17 cellular contexts compared by ENCODE assay signal in the genomic region with DNA sequence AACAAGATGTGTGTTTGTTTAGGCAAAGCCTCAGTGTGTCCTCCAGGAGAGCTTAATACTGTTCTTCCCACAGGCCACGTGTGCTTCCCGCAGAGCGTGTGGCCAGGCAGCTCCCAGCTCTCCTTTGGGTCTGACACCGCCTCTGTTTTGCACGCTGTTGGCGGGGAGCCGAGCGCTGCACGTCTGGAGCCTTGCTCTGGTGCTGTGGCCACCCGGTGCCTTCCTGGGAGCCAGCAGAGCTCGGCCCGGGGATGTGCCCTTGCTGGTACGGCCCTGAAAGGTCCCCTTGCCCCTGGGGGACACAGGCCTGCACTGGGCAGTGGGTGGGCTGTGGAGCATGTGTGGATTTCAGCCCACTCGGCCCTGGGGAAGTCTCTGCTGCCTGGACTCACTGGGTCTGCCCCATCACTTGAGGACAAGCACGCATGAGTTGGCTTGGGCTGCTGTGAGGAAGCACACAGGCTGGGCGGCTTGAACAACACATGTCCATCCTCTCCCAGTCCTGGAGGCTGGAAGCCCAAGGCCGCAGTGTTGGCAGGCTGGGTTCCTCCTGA.
A peak's percentile ranks its signal among the peaks of the same experiment; 100 is the strongest.
DNase-seq lines count a peak whose midpoint lies in the region; ATAC-seq and TF ChIP-seq lines count a peak whose summit lies in the region.
"Had no signal": no experiment of that assay in that cellular context is flagged by ENCODE, and none has a peak within 500 bp of the region (broad histone marks: within the 10 kb centered on the region; RNA-seq: fewer than 3 reads in every experiment).

No MANE protein-coding gene starts in this region.

- DNase-seq in breast epithelium (ENCODE audit: low spot score in 2 of 2) = peak; percentile 24 to 51
- no peak for DNase-seq in mammary epithelial cell
- peak; percentile 45 for DNase-seq in epidermal melanocyte (ENCODE audit: insufficient read length, low spot score)
- no peak for DNase-seq in mesenchymal stem cell
- peak; percentile 71 for DNase-seq in ureter (ENCODE audit: low spot score)
- DNase-seq in superior temporal gyrus (ENCODE audit: extremely low spot score) = no peak
- DNase-seq in naive thymus-derived CD8-positive, alpha-beta T cell = no peak
- no peak for DNase-seq in activated CD8-positive, alpha-beta memory T cell treated with anti-CD3 and anti-CD28 coated beads, Interleukin-2, amount 10 ng/mL, durations not matched to agents 7 days and 5 days
- DNase-seq: activated naive CD4-positive, alpha-beta T cell treated with Interleukin-2 at 50 U/mL for 16 hours; Caco-2; NCI-H2029; NCI-H524; WERI-Rb-1 had no signal

- no peak overlapping the region for H2BK120ac ChIP-seq in mesenchymal stem cell (ENCODE audit: low read depth, low read length)

- H3K36me3 ChIP-seq in breast epithelium = no peaks in the 10 kb centered on the region
- H3K36me3 ChIP-seq in mammary epithelial cell (ENCODE audit: insufficient read depth, low read length) = no peaks in the 10 kb centered on the region
- H3K36me3 ChIP-seq in mesenchymal stem cell (ENCODE audit: control insufficient read depth in 1 of 2, insufficient read depth in 2 of 2, low read depth in 1 of 2, low read length in 2 of 2) = no peaks in the 10 kb centered on the region
- H3K36me3 ChIP-seq: WERI-Rb-1 had no signal

- H3K4me3 ChIP-seq in breast epithelium (no peak overlapping the region), mammary epithelial cell (replicated peaks in 1 of 3; ENCODE audit: insufficient read depth in 1 of 3, low read depth in 2 of 3, low read length in 3 of 3) (no peak overlapping the region), mesenchymal stem cell (ENCODE audit: insufficient read depth in 1 of 2, low read depth in 1 of 2, low read length in 2 of 2) (peak overlapping the region in 1 of 2 experiments; percentile 39)
- H3K4me3 ChIP-seq: body of pancreas had no signal

- H3K23ac ChIP-seq in mesenchymal stem cell (ENCODE audit: low read length in 2 of 2) = no peak overlapping the region

- H4K91ac ChIP-seq in mesenchymal stem cell (ENCODE audit: low read length) = peak overlapping the region; percentile 29

- peaks cover 0 to 10% (median 0%) of the 10 kb centered on the region in 5 donors for H3K27me3 Mint-ChIP-seq in naive thymus-derived CD8-positive, alpha-beta T cell
- H3K27me3 Mint-ChIP-seq in activated CD8-positive, alpha-beta memory T cell treated with anti-CD3 and anti-CD28 coated beads, Interleukin-2, amount 10 ng/mL, durations not matched to agents 7 days and 5 days = peaks cover 17% of the 10 kb centered on the region

- WGBS in mammary epithelial cell (ENCODE audit: low coverage, missing lambda C conversion rate) = 74% methylated on average over 17 of the region's 17 CpGs
- WGBS in mesenchymal stem cell = 76% methylated on average over 17 of the region's 17 CpGs

- H3K27me3 ChIP-seq in breast epithelium (peaks cover 0 to 30% of the 10 kb centered on the region in 2 donors), mammary epithelial cell (ENCODE audit: insufficient read depth, low read length) (no peaks in the 10 kb centered on the region), mesenchymal stem cell (ENCODE audit: control insufficient read depth in 1 of 2, insufficient read depth in 1 of 2, low read length in 2 of 2) (peaks cover 0 to 65% of the 10 kb centered on the region in 2 experiments)
- H3K27me3 ChIP-seq: body of pancreas had no signal

- no peaks in the 10 kb centered on the region for H3K9me3 Mint-ChIP-seq in naive thymus-derived CD8-positive, alpha-beta T cell
- H3K9me3 Mint-ChIP-seq in activated CD8-positive, alpha-beta memory T cell treated with anti-CD3 and anti-CD28 coated beads, Interleukin-2, amount 10 ng/mL, durations not matched to agents 7 days and 5 days (ENCODE audit: low read depth) = no peaks in the 10 kb centered on the region
- H3K9me3 Mint-ChIP-seq: T-cell had no signal

- no peak overlapping the region for H3K27ac ChIP-seq in breast epithelium
- H3K27ac ChIP-seq in mammary epithelial cell (ENCODE audit: insufficient read depth, low read depth, low read length) = no peak overlapping the region
- no peak overlapping the region for H3K27ac ChIP-seq in mesenchymal stem cell (ENCODE audit: low read length, poor library complexity, severe bottlenecking)
- H3K27ac ChIP-seq: body of pancreas, WERI-Rb-1 had no signal

- no peak for TF ChIP-seq POLR2A in breast epithelium (IDR thresholded peaks at IDR 0.05)

- H3K9ac ChIP-seq in mammary epithelial cell (ENCODE audit: insufficient read depth, low read length) (no peak overlapping the region), mesenchymal stem cell (ENCODE audit: low read length) (no peak overlapping the region)

- no peaks in the 10 kb centered on the region for H3K36me3 Mint-ChIP-seq in naive thymus-derived CD8-positive, alpha-beta T cell
- H3K36me3 Mint-ChIP-seq in activated CD8-positive, alpha-beta memory T cell treated with anti-CD3 and anti-CD28 coated beads, Interleukin-2, amount 10 ng/mL, durations not matched to agents 7 days and 5 days = no peaks in the 10 kb centered on the region
- H3K36me3 Mint-ChIP-seq: T-cell had no signal

- dilution Hi-C loops in mammary epithelial cell (cut with HindIII; ENCODE audit: low sequenced_read_pairs) = no loop called here

- H3K9me3 ChIP-seq in breast epithelium (no peaks in the 10 kb centered on the region), mammary epithelial cell (replicated peaks; ENCODE audit: insufficient read depth, low read length) (peaks cover 28% of the 10 kb centered on the region), mesenchymal stem cell (ENCODE audit: control insufficient read depth, low read length) (no peaks in the 10 kb centered on the region)
- H3K9me3 ChIP-seq: body of pancreas, Caco-2 had no signal

- H3K4me1 Mint-ChIP-seq in naive thymus-derived CD8-positive, alpha-beta T cell = no peaks in the 10 kb centered on the region
- H3K4me1 Mint-ChIP-seq in activated CD8-positive, alpha-beta memory T cell treated with anti-CD3 and anti-CD28 coated beads, Interleukin-2, amount 10 ng/mL, durations not matched to agents 7 days and 5 days = no peaks in the 10 kb centered on the region
- H3K4me1 Mint-ChIP-seq: T-cell had no signal

- H2AK5ac ChIP-seq in mesenchymal stem cell (ENCODE audit: low read length, severe bottlenecking) = no peak overlapping the region

- intact Hi-C loops in breast epithelium (cut with DNase I; ENCODE audit: low total_unique reads) (no loop called here), mammary epithelial cell (cut with micrococcal nuclease) (no loop called here)

- no peak overlapping the region for H3K4ac ChIP-seq in mesenchymal stem cell (ENCODE audit: low read depth in 1 of 2, low read length in 2 of 2)

- H3K4me3 Mint-ChIP-seq in naive thymus-derived CD8-positive, alpha-beta T cell = no peak overlapping the region
- no peak overlapping the region for H3K4me3 Mint-ChIP-seq in activated CD8-positive, alpha-beta memory T cell treated with anti-CD3 and anti-CD28 coated beads, Interleukin-2, amount 10 ng/mL, durations not matched to agents 7 days and 5 days
- H3K4me3 Mint-ChIP-seq: T-cell had no signal

- H2BK5ac ChIP-seq in mesenchymal stem cell (ENCODE audit: low read depth, low read length, poor library complexity, severe bottlenecking) = no peak overlapping the region

- H3K14ac ChIP-seq in mesenchymal stem cell (ENCODE audit: low read length in 2 of 2) = no peak overlapping the region

- in situ Hi-C loops in mammary epithelial cell (cut with MboI; ENCODE audit: low sequenced_read_pairs in 2 of 2) = no loop called here

- BruUV-seq in mammary epithelial cell (replicated peaks; lab: Mats Ljungman, UMichigan) = no TSS peak

- H2AFZ ChIP-seq in mammary epithelial cell (ENCODE audit: low read depth, low read length) = no peak overlapping the region
- H2AFZ ChIP-seq in mesenchymal stem cell (ENCODE audit: low read depth, low read length) = no peak overlapping the region

- TF ChIP-seq CTCF in breast epithelium (IDR thresholded peaks at IDR 0.05) (no peak), mammary epithelial cell (conservative IDR thresholded peaks at IDR 0.05 in 1 of 2, IDR thresholded peaks at IDR 0.05 in 1 of 2; ENCODE audit: extremely low read depth in 1 of 2, insufficient read depth in 1 of 2, low read depth in 1 of 2, low read length in 2 of 2) (no peak)

- H3K4me1 ChIP-seq in breast epithelium (no peaks in the 10 kb centered on the region), mammary epithelial cell (ENCODE audit: insufficient read depth, low read length) (no peaks in the 10 kb centered on the region), mesenchymal stem cell (ENCODE audit: control insufficient read depth, insufficient read depth, low read depth, low read length) (no peaks in the 10 kb centered on the region)
- H3K4me1 ChIP-seq: body of pancreas, Caco-2 had no signal

- no peak overlapping the region for H2BK15ac ChIP-seq in mesenchymal stem cell (ENCODE audit: low read depth, poor library complexity, severe bottlenecking)

- H3K18ac ChIP-seq in mesenchymal stem cell (ENCODE audit: low read depth in 1 of 2, low read length in 2 of 2) = no peak overlapping the region

- no peak overlapping the region for H3K27ac Mint-ChIP-seq in naive thymus-derived CD8-positive, alpha-beta T cell
- no peak overlapping the region for H3K27ac Mint-ChIP-seq in activated CD8-positive, alpha-beta memory T cell treated with anti-CD3 and anti-CD28 coated beads, Interleukin-2, amount 10 ng/mL, durations not matched to agents 7 days and 5 days
- H3K27ac Mint-ChIP-seq: progenitor cell of endocrine pancreas, T-cell had no signal

- no peaks in the 10 kb centered on the region for H3K79me1 ChIP-seq in mesenchymal stem cell (replicated peaks; ENCODE audit: low read length, poor library complexity, severe bottlenecking)

- H4K8ac ChIP-seq in mesenchymal stem cell (ENCODE audit: low read length) = no peak overlapping the region

- CTCF ChIA-PET in mammary epithelial cell (lab: Charles Lee; ENCODE audit: low non-redundant PET) = no interaction called here
- CTCF ChIA-PET in activated CD8-positive, alpha-beta memory T cell treated with anti-CD3 and anti-CD28 coated beads, Interleukin-2, amount 10 ng/mL, durations not matched to agents 7 days and 5 days (lab: Charles Lee) = no interaction called here

- H3K4me2 ChIP-seq in mammary epithelial cell (ENCODE audit: insufficient read depth, low read depth, low read length) = no peak overlapping the region
- no peak overlapping the region for H3K4me2 ChIP-seq in mesenchymal stem cell (ENCODE audit: low read length, poor library complexity, severe bottlenecking)

- POLR2A ChIA-PET in naive thymus-derived CD8-positive, alpha-beta T cell (lab: Charles Lee) = no interaction called here

- no peaks in the 10 kb centered on the region for H3K79me2 ChIP-seq in mammary epithelial cell (ENCODE audit: insufficient read depth, low read length)

- ATAC-seq in naive thymus-derived CD8-positive, alpha-beta T cell = no peak
- ATAC-seq in activated CD8-positive, alpha-beta memory T cell treated with anti-CD3 and anti-CD28 coated beads, Interleukin-2, amount 10 ng/mL, durations not matched to agents 7 days and 5 days = no peak
- ATAC-seq: body of pancreas, Panc1, T-cell had no signal

- no peak overlapping the region for H2BK12ac ChIP-seq in mesenchymal stem cell (ENCODE audit: low read length in 2 of 2)

- no peaks in the 10 kb centered on the region for H4K20me1 ChIP-seq in mammary epithelial cell (ENCODE audit: insufficient read depth, low read length)

Comparison
In these comparisons a context has a peak if more than half of its experiments do, and no peak if none do; other contexts are left out.
1. DNase-seq: peak in breast epithelium (2 of 2), epidermal melanocyte (single experiment) and ureter (single experiment); none in mammary epithelial cell (single experiment), mesenchymal stem cell (single experiment), superior temporal gyrus (single experiment), naive thymus-derived CD8-positive, alpha-beta T cell (0 of 10) and activated CD8-positive, alpha-beta memory T cell treated with anti-CD3 and anti-CD28 coated beads, Interleukin-2, amount 10 ng/mL, durations not matched to agents 7 days and 5 days (single experiment).